13 cellular contexts compared by ENCODE assay signal in the genomic region with DNA sequence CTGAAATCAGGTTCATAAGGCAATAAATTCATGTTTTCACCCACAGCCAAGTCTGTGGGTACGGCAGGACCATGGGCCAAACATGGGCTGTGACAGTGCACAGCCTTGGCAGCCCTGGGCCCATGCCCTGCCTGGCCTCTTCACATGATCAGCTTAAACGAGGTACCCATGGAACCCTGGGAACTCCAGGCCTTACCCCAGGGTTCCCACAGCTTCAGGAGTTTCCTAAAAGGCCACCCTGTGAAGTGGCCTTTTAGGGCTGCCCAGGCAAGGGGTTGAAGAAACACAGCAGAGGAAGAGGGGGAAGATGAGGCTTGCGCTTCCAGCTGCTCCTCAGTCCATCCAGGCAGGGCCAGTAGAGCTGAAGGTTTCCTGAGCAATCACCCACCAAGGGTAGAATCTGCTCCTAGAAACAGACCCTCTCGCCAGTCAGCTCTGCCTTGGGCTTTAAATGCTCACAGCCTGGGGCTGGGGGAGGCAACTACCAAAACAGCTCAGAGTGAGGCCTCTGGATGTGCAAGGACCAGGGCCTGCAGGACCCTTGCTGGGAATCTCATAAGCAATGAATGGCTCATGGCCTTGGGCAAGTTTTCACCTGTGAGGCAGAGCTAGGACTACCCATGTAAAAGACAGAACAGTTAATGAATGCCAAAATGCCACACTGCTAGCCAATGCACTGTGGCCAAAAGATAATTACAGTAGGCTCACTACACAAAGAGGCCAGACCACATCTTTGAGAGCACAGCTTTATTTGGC.
A peak's percentile ranks its signal among the peaks of the same experiment; 100 is the strongest.
DNase-seq lines count a peak whose midpoint lies in the region; ATAC-seq and TF ChIP-seq lines count a peak whose summit lies in the region.
"Had no signal": no experiment of that assay in that cellular context is flagged by ENCODE, and none has a peak within 500 bp of the region (broad histone marks: within the 10 kb centered on the region; RNA-seq: fewer than 3 reads in every experiment).

No MANE protein-coding gene starts in this region.

- H3K4me3 ChIP-seq in BLaER1 treated with 17β-estradiol and CSF1 and Interleukin-3, amounts not matched to agents 10 nM and 100 nM, result no peak overlapping the region
- H3K4me3 ChIP-seq in SK-N-MC (no peak overlapping the region), sigmoid colon (no peak overlapping the region)
- H3K4me3 ChIP-seq: HAP-1 had no signal

- ATAC-seq in left ventricle myocardium superior (peak; percentile 3), HG02970 (IDR thresholded peaks at IDR 0.05; ENCODE audit: low FRiP score, unreplicated experiment) (no peak), HG03520 (IDR thresholded peaks at IDR 0.05; ENCODE audit: unreplicated experiment) (no peak)

- no peaks in the 10 kb centered on the region for H3K27me3 ChIP-seq in BLaER1 treated with 17β-estradiol and CSF1 and Interleukin-3, amounts not matched to agents 10 nM and 100 nM
- no peaks in the 10 kb centered on the region for H3K27me3 ChIP-seq in sigmoid colon

- peak overlapping the region; percentile 15 to 93 (median 79); a peak in 20 of 22 replicates for H3K4me2 ChIP-seq in BLaER1 treated with 17β-estradiol and CSF1 and Interleukin-3, amounts not matched to agents 10 nM and 100 nM

- WGBS in sigmoid colon, 2 donors, result 85 to 88% methylated on average over 4 of the region's 4 CpGs

- H3K9me3 Mint-ChIP-seq in activated CD4-positive, alpha-beta T cell treated with anti-CD3 and anti-CD28 coated beads, Interleukin-2, amount 10 ng/mL, durations not matched to agents 24 days and 14 days, result no peaks in the 10 kb centered on the region
- H3K9me3 Mint-ChIP-seq: activated CD4-positive, alpha-beta memory T cell treated with anti-CD3 and anti-CD28 coated beads, Interleukin-2, amount 10 ng/mL, durations not matched to agents 7 days and 5 days; CD14-positive monocyte; naive B cell; stimulated activated naive CD8-positive, alpha-beta T cell treated with anti-CD3 and anti-CD28 coated beads, Interleukin-15, Interleukin-2, amounts not matched to agents 100 ng/mL and 50 ng/mL, for 24 hours had no signal

- H3K27ac Mint-ChIP-seq in activated CD4-positive, alpha-beta T cell treated with anti-CD3 and anti-CD28 coated beads, Interleukin-2, amount 10 ng/mL, durations not matched to agents 24 days and 14 days, result no peak overlapping the region
- H3K27ac Mint-ChIP-seq: activated CD4-positive, alpha-beta memory T cell treated with anti-CD3 and anti-CD28 coated beads, Interleukin-2, amount 10 ng/mL, durations not matched to agents 7 days and 5 days; stimulated activated naive CD8-positive, alpha-beta T cell treated with anti-CD3 and anti-CD28 coated beads, Interleukin-15, Interleukin-2, amounts not matched to agents 100 ng/mL and 50 ng/mL, for 24 hours had no signal

- no peak for TF ChIP-seq POLR2A in sigmoid colon (IDR thresholded peaks at IDR 0.05)

- H3K4me1 ChIP-seq in BLaER1 treated with 17β-estradiol and CSF1 and Interleukin-3, amounts not matched to agents 10 nM and 100 nM, result peaks cover 46 to 64% (median 61%) of the 10 kb centered on the region in 10 experiments
- H3K4me1 ChIP-seq in sigmoid colon, result peaks cover 0 to 39% (median 38%) of the 10 kb centered on the region in 4 donors
- H3K4me1 ChIP-seq: HAP-1 had no signal

- intact Hi-C loops in left ventricle myocardium superior (cut with micrococcal nuclease) (no loop called here), sigmoid colon (cut with DNase I) (loop anchor here (10.0 kb wide), 1 partner anchor 310 kb away; no protein-coding TSS in a partner anchor)
- intact Hi-C loops in activated CD4-positive, alpha-beta T cell treated with anti-CD3 and anti-CD28 coated beads, Interleukin-2, amount 10 ng/mL, durations not matched to agents 24 days and 14 days (cut with micrococcal nuclease), result no loop called here

- peak overlapping the region in 8 of 11 experiments; percentile 66 to 79 (median 72); a peak in 15 of 22 replicates for H3K27ac ChIP-seq in BLaER1 treated with 17β-estradiol and CSF1 and Interleukin-3, amounts not matched to agents 10 nM and 100 nM
- peak overlapping the region; percentile 22; the same call in 1 of the 2 replicates for H3K27ac ChIP-seq in SK-N-MC
- peak overlapping the region; percentile 70 to 76 (median 76) for H3K27ac ChIP-seq in sigmoid colon

- no peaks in the 10 kb centered on the region for H3K27me3 Mint-ChIP-seq in activated CD4-positive, alpha-beta T cell treated with anti-CD3 and anti-CD28 coated beads, Interleukin-2, amount 10 ng/mL, durations not matched to agents 24 days and 14 days
- H3K27me3 Mint-ChIP-seq: activated CD4-positive, alpha-beta memory T cell treated with anti-CD3 and anti-CD28 coated beads, Interleukin-2, amount 10 ng/mL, durations not matched to agents 7 days and 5 days; naive B cell; stimulated activated naive CD8-positive, alpha-beta T cell treated with anti-CD3 and anti-CD28 coated beads, Interleukin-15, Interleukin-2, amounts not matched to agents 100 ng/mL and 50 ng/mL, for 24 hours had no signal

- peaks cover 12% of the 10 kb centered on the region for H3K4me1 Mint-ChIP-seq in activated CD4-positive, alpha-beta T cell treated with anti-CD3 and anti-CD28 coated beads, Interleukin-2, amount 10 ng/mL, durations not matched to agents 24 days and 14 days

- H3K36me3 Mint-ChIP-seq in activated CD4-positive, alpha-beta T cell treated with anti-CD3 and anti-CD28 coated beads, Interleukin-2, amount 10 ng/mL, durations not matched to agents 24 days and 14 days (ENCODE audit: low read depth), result no peaks in the 10 kb centered on the region

- H3K4me3 Mint-ChIP-seq in activated CD4-positive, alpha-beta T cell treated with anti-CD3 and anti-CD28 coated beads, Interleukin-2, amount 10 ng/mL, durations not matched to agents 24 days and 14 days, result no peak overlapping the region
- H3K4me3 Mint-ChIP-seq: activated CD4-positive, alpha-beta memory T cell treated with anti-CD3 and anti-CD28 coated beads, Interleukin-2, amount 10 ng/mL, durations not matched to agents 7 days and 5 days; CD14-positive monocyte; stimulated activated naive CD8-positive, alpha-beta T cell treated with anti-CD3 and anti-CD28 coated beads, Interleukin-15, Interleukin-2, amounts not matched to agents 100 ng/mL and 50 ng/mL, for 24 hours had no signal

- H3K36me3 ChIP-seq in BLaER1 treated with 17β-estradiol and CSF1 and Interleukin-3, amounts not matched to agents 10 nM and 100 nM, result peaks cover 0 to 21% (median 0%) of the 10 kb centered on the region in 11 experiments; a peak in 3 of 22 replicates
- no peaks in the 10 kb centered on the region for H3K36me3 ChIP-seq in SK-N-MC (ENCODE audit: insufficient read depth, low read length)
- no peaks in the 10 kb centered on the region for H3K36me3 ChIP-seq in sigmoid colon
- H3K36me3 ChIP-seq: HAP-1 had no signal

- H3K9me3 ChIP-seq in BLaER1 treated with 17β-estradiol and CSF1 and Interleukin-3, amounts not matched to agents 10 nM and 100 nM (replicated peaks in 1 of 11), result no peaks in the 10 kb centered on the region
- no peaks in the 10 kb centered on the region for H3K9me3 ChIP-seq in SK-N-MC (ENCODE audit: low read depth, low read length)
- no peaks in the 10 kb centered on the region for H3K9me3 ChIP-seq in sigmoid colon
- H3K9me3 ChIP-seq: HAP-1 had no signal

- H3K9ac ChIP-seq in BLaER1 treated with 17β-estradiol and CSF1 and Interleukin-3, amounts not matched to agents 10 nM and 100 nM, result peak overlapping the region in 8 of 11 experiments; percentile 44 to 70 (median 62); a peak in 12 of 22 replicates
- no peak overlapping the region for H3K9ac ChIP-seq in SK-N-MC (ENCODE audit: insufficient read length)

- peaks cover 0 to 15% (median 0%) of the 10 kb centered on the region in 11 experiments; a peak in 2 of 22 replicates for H4K20me1 ChIP-seq in BLaER1 treated with 17β-estradiol and CSF1 and Interleukin-3, amounts not matched to agents 10 nM and 100 nM

- no peak for TF ChIP-seq EP300 in sigmoid colon (IDR thresholded peaks at IDR 0.05)

- no peak for TF ChIP-seq CTCF in sigmoid colon (IDR thresholded peaks at IDR 0.05)

- DNase-seq in SK-N-MC (ENCODE audit: low read depth, low spot score) (no peak), left ventricle myocardium superior (no peak), sigmoid colon (peak; percentile 46), pons (ENCODE audit: low spot score) (no peak)
- DNase-seq in activated CD4-positive, alpha-beta T cell treated with anti-CD3 and anti-CD28 coated beads, Interleukin-2, amount 10 ng/mL, durations not matched to agents 24 days and 14 days, result no peak
- DNase-seq: activated CD4-positive, alpha-beta memory T cell treated with anti-CD3 and anti-CD28 coated beads, Interleukin-2, amount 10 ng/mL, durations not matched to agents 7 days and 5 days; naive B cell had no signal

Comparison
In these comparisons a context has a peak if more than half of its experiments do, and no peak if none do; other contexts are left out.
1. H3K27ac ChIP-seq: peak in every context shown above with its lines; median percentile 76 in sigmoid colon; 72 in BLaER1 treated with 17β-estradiol and CSF1 and Interleukin-3, amounts not matched to agents 10 nM and 100 nM; 22 in SK-N-MC.